Comparison of ENCODE assay signal across 7 cellular contexts in the genomic region with DNA sequence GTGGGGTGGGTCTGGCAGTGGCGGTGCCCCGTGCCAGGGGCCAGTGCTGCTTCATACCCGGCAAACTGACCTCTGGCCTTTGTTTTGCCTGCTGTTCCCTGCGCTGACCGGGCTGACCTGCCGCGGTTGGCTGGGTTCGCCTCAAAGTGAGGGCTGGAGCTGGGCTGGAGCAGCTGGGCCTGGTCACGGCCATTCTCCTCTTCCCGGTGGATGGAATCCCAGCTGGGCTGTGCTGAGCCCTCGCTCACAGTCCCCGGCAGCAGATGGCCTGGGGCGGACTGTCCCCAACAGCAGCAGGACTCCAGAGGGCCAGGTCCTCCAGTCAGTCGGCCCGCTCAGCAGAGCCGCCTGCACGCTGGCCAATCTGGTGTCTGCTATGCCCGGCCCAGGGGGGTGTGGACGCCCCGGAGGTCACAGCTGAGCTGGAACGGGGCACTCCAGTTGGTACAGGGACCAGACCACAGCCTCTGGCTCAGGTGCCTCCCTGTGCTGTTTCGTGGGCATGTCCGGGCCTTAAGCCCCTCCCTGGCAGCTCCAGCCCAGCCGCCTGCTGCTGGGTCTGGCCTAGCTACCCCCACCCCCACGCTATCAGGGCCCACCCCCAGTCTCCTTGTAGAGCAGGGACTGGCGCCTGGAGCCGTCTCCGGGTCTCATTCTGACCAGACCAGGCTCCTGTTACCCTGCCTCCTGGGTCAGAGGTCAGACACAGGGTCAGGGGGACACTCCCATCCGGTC. TPM values are rescaled to one million over a fixed set of nuclear protein-coding genes. Genes with fewer than 3 reads are reported as not detected.
A peak's percentile ranks its signal among the peaks of the same experiment; 100 is the strongest.
DNase-seq lines count a peak whose midpoint lies in the region; ATAC-seq and TF ChIP-seq lines count a peak whose summit lies in the region.
"Had no signal": no experiment of that assay in that cellular context is flagged by ENCODE, and none has a peak within 500 bp of the region (broad histone marks: within the 10 kb centered on the region; RNA-seq: fewer than 3 reads in every experiment).

No MANE protein-coding gene starts in this region.

- H3K9me3 ChIP-seq in colonic mucosa = no peaks in the 10 kb centered on the region

- H3K9ac ChIP-seq in colonic mucosa (ENCODE audit: low read depth in 2 of 2, low read length in 2 of 2) = no peak overlapping the region

- peaks cover 6% of the 10 kb centered on the region for H3K4me1 ChIP-seq in colonic mucosa

- intact Hi-C loops in colonic mucosa (cut with DNase I) = no loop called here

- H3K27me3 ChIP-seq in colonic mucosa = no peaks in the 10 kb centered on the region

- TF ChIP-seq CTCF in colonic mucosa (IDR thresholded peaks at IDR 0.05) (no peak), nephron progenitor cell (IDR thresholded peaks at IDR 0.05) (no peak)

- no peak overlapping the region for H3K27ac ChIP-seq in colonic mucosa

- ATAC-seq in GM21717 (IDR thresholded peaks at IDR 0.05; ENCODE audit: unreplicated experiment) = no peak

- no peak overlapping the region for H3K4me3 ChIP-seq in colonic mucosa

- H3K36me3 ChIP-seq in colonic mucosa = peaks cover 5% of the 10 kb centered on the region

- peaks cover 3% of the 10 kb centered on the region for H3K27me3 Mint-ChIP-seq in nephron progenitor cell (ENCODE audit: low read depth, poor library complexity)

- H3K36me3 Mint-ChIP-seq in nephron progenitor cell (ENCODE audit: low read depth) = peaks cover 11% of the 10 kb centered on the region

- in situ Hi-C loops in G401 (cut with HindIII; ENCODE audit: low sequenced_read_pairs) = no loop called here

- H3K4me1 Mint-ChIP-seq in nephron progenitor cell = peaks cover 56% of the 10 kb centered on the region

- DNase-seq in G401 (ENCODE audit: low spot score) = peak; percentile 79
- peak; percentile 18 for DNase-seq in colonic mucosa
- peak; percentile 81 for DNase-seq in nephron progenitor cell
- DNase-seq in amygdala (lab: John Stamatoyannopoulos, UW) = no peak
- DNase-seq in NCI-H128 (lab: John Stamatoyannopoulos, UW; ENCODE audit: unreplicated experiment) = no peak
- DNase-seq: NCI-H2171 treated with DMSO at 0.1 percent for 48 hours had no signal

- H3K4me3 Mint-ChIP-seq in nephron progenitor cell = peak overlapping the region; percentile 79

- H3K27ac Mint-ChIP-seq in nephron progenitor cell = peak overlapping the region; percentile 99

- H3K9me3 Mint-ChIP-seq in nephron progenitor cell = no peaks in the 10 kb centered on the region

RNA-seq across cellular contexts. Expression of a gene that starts 1.3 kb away (rescaled TPM):
- 44.6 and 64.4 TPM in 2 replicates for total RNA-seq in G401 (2014; rRNA removed; shearing (Covaris generic))
- 1 to 10 TPM in 1 of 2 donors, under 1 TPM in 1; 0.80 to 1.1 TPM for total RNA-seq in colonic mucosa

RNA-seq across cellular contexts. Expression of a gene that starts 6.6 kb away (rescaled TPM):
- 119 and 161 TPM in 2 replicates for total RNA-seq in G401 (2014; rRNA removed; shearing (Covaris generic))
- total RNA-seq in colonic mucosa = 100 to 1,000 TPM in 1 of 2 donors, 10 to 100 TPM in 1; 43.7 to 102 TPM

RNA-seq across cellular contexts. Expression of a gene that starts 12.2 kb away (rescaled TPM):
- total RNA-seq in G401 (2014; rRNA removed; shearing (Covaris generic)) = 65.4 and 108 TPM in 2 replicates
- total RNA-seq in colonic mucosa = 100 to 1,000 TPM; 132 to 158 TPM

RNA-seq across cellular contexts. Expression of a gene that starts 19.7 kb away (rescaled TPM):
- 25.0 and 39.8 TPM in 2 replicates for total RNA-seq in G401 (2014; rRNA removed; shearing (Covaris generic))
- 100 to 1,000 TPM in 1 of 2 donors, 10 to 100 TPM in 1; 25.1 to 122 TPM for total RNA-seq in colonic mucosa

RNA-seq across cellular contexts. Expression of a gene that starts 38.5 kb away (rescaled TPM):
- 83.4 and 104 TPM in 2 replicates for total RNA-seq in G401 (2014; rRNA removed; shearing (Covaris generic))
- total RNA-seq in colonic mucosa = 100 to 1,000 TPM; 112 to 182 TPM

Comparison
In these comparisons a context has a peak if more than half of its experiments do, and no peak if none do; other contexts are left out.
1. DNase-seq: peak in G401 (single experiment), colonic mucosa (single experiment) and nephron progenitor cell (single experiment); none in amygdala (0 of 56) and NCI-H128 (single experiment).
2. RNA of a gene that starts 1.3 kb away (total RNA-seq): 44.6 to 64.4 TPM in G401; 0.80 to 1.1 TPM in colonic mucosa; every median in the first group is over 10 times any median in the second.